ENCODE assay signal across 8 cellular contexts in genomic region chr3:107525954-107526305, GRCh38. TPM values are rescaled to one million over a fixed set of nuclear protein-coding genes. Genes with fewer than 3 reads are reported as not detected.
DNase-seq lines count a peak whose midpoint lies in the region; ATAC-seq and TF ChIP-seq lines count a peak whose summit lies in the region.

No MANE protein-coding gene starts in this region.

- H3K27me3 ChIP-seq in lung (ENCODE audit: control insufficient read depth, insufficient read depth): no peaks in the 10 kb centered on the region

- H3K4me3 Mint-ChIP-seq in activated naive CD4-positive, alpha-beta T cell treated with anti-CD3 and anti-CD28 coated beads for 36 hours: peak overlapping the region; percentile 94
- peak overlapping the region; percentile 98 for H3K4me3 Mint-ChIP-seq in type B pancreatic cell

- H3K9me3 Mint-ChIP-seq in activated naive CD4-positive, alpha-beta T cell treated with anti-CD3 and anti-CD28 coated beads for 36 hours: no peaks in the 10 kb centered on the region
- no peaks in the 10 kb centered on the region for H3K9me3 Mint-ChIP-seq in type B pancreatic cell

- intact Hi-C loops in activated naive CD4-positive, alpha-beta T cell treated with anti-CD3 and anti-CD28 coated beads for 36 hours (cut with micrococcal nuclease): loop anchor here (2.0 to 10.0 kb wide), 3 partner anchors 565 to 1351 kb away; partner anchors contain the start of genes CD47 and TRAT1

- H3K27me3 Mint-ChIP-seq in activated naive CD4-positive, alpha-beta T cell treated with anti-CD3 and anti-CD28 coated beads for 36 hours (ENCODE audit: low read depth): no peaks in the 10 kb centered on the region
- H3K27me3 Mint-ChIP-seq in type B pancreatic cell: no peaks in the 10 kb centered on the region

- in situ Hi-C loops in astrocyte of the cerebellum (cut with HindIII; ENCODE audit: low sequenced_read_pairs): no loop called here

- H3K9me3 ChIP-seq in lung (ENCODE audit: control insufficient read depth in 2 of 2, insufficient read depth in 1 of 2, low read length in 1 of 2): no peaks in the 10 kb centered on the region

- H3K27ac ChIP-seq in lung (ENCODE audit: low read depth in 1 of 2, low read length in 1 of 2): peak overlapping the region in 1 of 2 donors; percentile 32

- no peak for TF ChIP-seq CTCF in astrocyte of the cerebellum (IDR thresholded peaks at IDR 0.05; ENCODE audit: low read depth, low read length, missing control alignments)
- TF ChIP-seq CTCF in lung (IDR thresholded peaks at IDR 0.05; ENCODE audit: control extremely low read depth, extremely low read depth): no peak
- no peak for TF ChIP-seq CTCF in type B pancreatic cell (conservative IDR thresholded peaks at IDR 0.05)

- no peak for DNase-seq in activated naive CD4-positive, alpha-beta T cell treated with anti-CD3 and anti-CD28 coated beads for 36 hours
- no peak for DNase-seq in activated naive CD4-positive, alpha-beta T cell treated with Interleukin-2 at 50 U/mL for 16 hours
- no peak for DNase-seq in astrocyte of the cerebellum (ENCODE audit: low read depth)
- no peak for DNase-seq in lung (ENCODE audit: low spot score)
- DNase-seq in type B pancreatic cell (ENCODE audit: extremely low spot score, unreplicated experiment): no peak
- no peak for DNase-seq in superior temporal gyrus (ENCODE audit: extremely low spot score)

- peaks cover 25% of the 10 kb centered on the region for H3K4me1 Mint-ChIP-seq in activated naive CD4-positive, alpha-beta T cell treated with anti-CD3 and anti-CD28 coated beads for 36 hours (ENCODE audit: low read depth)
- H3K4me1 Mint-ChIP-seq in type B pancreatic cell (ENCODE audit: unreplicated experiment): peaks cover 11% of the 10 kb centered on the region

- CTCF ChIA-PET in activated naive CD4-positive, alpha-beta T cell treated with anti-CD3 and anti-CD28 coated beads for 36 hours (lab: Charles Lee): no interaction called here

- H3K4me1 ChIP-seq in lung (ENCODE audit: control insufficient read depth in 2 of 2, insufficient read depth in 2 of 2, low read length in 2 of 2): peaks cover 0 to 4% of the 10 kb centered on the region in 2 donors

- H3K4me3 ChIP-seq in astrocyte of the cerebellum (ENCODE audit: low read depth, low read length) (peak overlapping the region; percentile 73), lung (peak overlapping the region; percentile 78)

- 4 to 8% methylated on average over 8 of the region's 8 CpGs for WGBS in lung, 2 donors

- ATAC-seq in lung (ENCODE audit: insufficient read depth, low FRiP score) (no peak), HG03095 (IDR thresholded peaks at IDR 0.05; ENCODE audit: unreplicated experiment) (no peak), GM19395 (IDR thresholded peaks at IDR 0.05; ENCODE audit: unreplicated experiment) (no peak)

- peaks cover 6% of the 10 kb centered on the region for H3K36me3 Mint-ChIP-seq in activated naive CD4-positive, alpha-beta T cell treated with anti-CD3 and anti-CD28 coated beads for 36 hours (ENCODE audit: low read depth)
- H3K36me3 Mint-ChIP-seq in type B pancreatic cell: peaks cover 12% of the 10 kb centered on the region

- H3K36me3 ChIP-seq in lung (ENCODE audit: control insufficient read depth in 2 of 2, insufficient read depth in 2 of 2, low read length in 2 of 2): no peaks in the 10 kb centered on the region

- H3K27ac Mint-ChIP-seq in activated naive CD4-positive, alpha-beta T cell treated with anti-CD3 and anti-CD28 coated beads for 36 hours: peak overlapping the region; percentile 70
- peak overlapping the region; percentile 90 for H3K27ac Mint-ChIP-seq in type B pancreatic cell

RNA-seq across cellular contexts. Expression of gene BBX, which starts 3.2 kb away (rescaled TPM):
- 10 to 100 TPM; 43.1 to 48.6 TPM for total RNA-seq in activated naive CD4-positive, alpha-beta T cell treated with anti-CD3 and anti-CD28 coated beads for 36 hours
- 10 to 100 TPM; 40.1 to 93.3 TPM for total RNA-seq in lung
- 10 to 100 TPM in 1 of 2 donors, 1 to 10 TPM in 1; 6.3 to 10.0 TPM for polyA plus RNA-seq in lung
- 41.2 and 52.8 TPM in 2 replicates for total RNA-seq in type B pancreatic cell (ENCODE audit: low replicate concordance)
